ENCODE assay signal across 25 cellular contexts in genomic region chr3:47015151-47015550, GRCh38. TPM values are rescaled to one million over a fixed set of nuclear protein-coding genes. Genes with fewer than 3 reads are reported as not detected.
DNase-seq lines count a peak whose midpoint lies in the region; ATAC-seq, FAIRE-seq and TF ChIP-seq lines count a peak whose summit lies in the region.
"Had no signal": no experiment of that assay in that cellular context is flagged by ENCODE, and none has a peak within 500 bp of the region (broad histone marks: within the 10 kb centered on the region; RNA-seq: fewer than 3 reads in every experiment).

No MANE protein-coding gene starts in this region.

- TF ChIP-seq CTCF in osteoblast (IDR thresholded peaks at IDR 0.05; ENCODE audit: extremely low read depth, low read depth, low read length), result no peak
- no peak for TF ChIP-seq CTCF in heart left ventricle (IDR thresholded peaks at IDR 0.05)

- no peaks in the 10 kb centered on the region for H3K9me3 ChIP-seq in osteoblast (ENCODE audit: low read depth, low read length)
- no peaks in the 10 kb centered on the region for H3K9me3 ChIP-seq in heart left ventricle
- H3K9me3 ChIP-seq: sigmoid colon had no signal

- no peak overlapping the region for H3K4me2 ChIP-seq in osteoblast (ENCODE audit: insufficient read depth, low read length)

- H3K4me3 Mint-ChIP-seq in activated CD8-positive, alpha-beta T cell treated with anti-CD3 and anti-CD28 coated beads, Interleukin-2, amount 10 ng/mL, durations not matched to agents 7 days and 5 days, result no peak overlapping the region
- H3K4me3 Mint-ChIP-seq: memory B cell had no signal

- H3K27ac Mint-ChIP-seq in activated CD8-positive, alpha-beta T cell treated with anti-CD3 and anti-CD28 coated beads, Interleukin-2, amount 10 ng/mL, durations not matched to agents 7 days and 5 days, result peak overlapping the region; percentile 76
- H3K27ac Mint-ChIP-seq: memory B cell had no signal

- no peak for TF ChIP-seq POLR2A in GM12891 (IDR thresholded peaks at IDR 0.05; ENCODE audit: low read depth, low read length)
- no peak for TF ChIP-seq POLR2A in heart left ventricle (IDR thresholded peaks at IDR 0.05)

- no peak overlapping the region for H3K27ac ChIP-seq in osteoblast (ENCODE audit: low read depth, low read length)
- H3K27ac ChIP-seq in heart left ventricle, result no peak overlapping the region
- H3K27ac ChIP-seq: sigmoid colon had no signal

- H3K36me3 Mint-ChIP-seq in activated CD8-positive, alpha-beta T cell treated with anti-CD3 and anti-CD28 coated beads, Interleukin-2, amount 10 ng/mL, durations not matched to agents 7 days and 5 days (ENCODE audit: low read depth), result peaks cover 48% of the 10 kb centered on the region

- CTCF ChIA-PET in activated CD8-positive, alpha-beta T cell treated with anti-CD3 and anti-CD28 coated beads, Interleukin-2, amount 10 ng/mL, durations not matched to agents 7 days and 5 days (lab: Charles Lee), result no interaction called here

- POLR2A ChIA-PET in activated CD8-positive, alpha-beta T cell treated with anti-CD3 and anti-CD28 coated beads, Interleukin-2, amount 10 ng/mL, durations not matched to agents 7 days and 5 days (lab: Charles Lee), result no interaction called here

- H3K27me3 ChIP-seq in osteoblast (ENCODE audit: insufficient read depth, low read length) (no peaks in the 10 kb centered on the region), heart left ventricle (no peaks in the 10 kb centered on the region)
- H3K27me3 ChIP-seq: dorsolateral prefrontal cortex, sigmoid colon had no signal

- H2AFZ ChIP-seq in osteoblast (ENCODE audit: low read length), result no peak overlapping the region

- peaks cover 77% of the 10 kb centered on the region for H3K4me1 Mint-ChIP-seq in activated CD8-positive, alpha-beta T cell treated with anti-CD3 and anti-CD28 coated beads, Interleukin-2, amount 10 ng/mL, durations not matched to agents 7 days and 5 days (ENCODE audit: low read depth)

- DNase-seq in activated CD8-positive, alpha-beta memory T cell treated with anti-CD3 and anti-CD28 coated beads for 24 hours, result peak; percentile 13
- no peak for DNase-seq in activated CD8-positive, alpha-beta memory T cell treated with anti-CD3 and anti-CD28 coated beads, Interleukin-2, amount 50 U/mL, for 4 hours
- DNase-seq in GM12891 (ENCODE audit: insufficient read length, low spot score) (no peak), osteoblast (ENCODE audit: insufficient read length, low spot score, missing footprints) (peak; percentile 56), heart left ventricle (no peak), NCI-H510A (lab: John Stamatoyannopoulos, UW) (no peak)
- no peak for DNase-seq in activated CD8-positive, alpha-beta T cell treated with anti-CD3 and anti-CD28 coated beads, Interleukin-2, amount 10 ng/mL, durations not matched to agents 7 days and 5 days
- DNase-seq: activated gamma-delta T cell treated with Interleukin-2 at 50 U/mL for 16 hours; anterior cingulate cortex; C1 segment of cervical spinal cord; central memory CD4-positive, alpha-beta T cell; DMS 273 treated with DMSO at 0.1 percent for 48 hours; glutamatergic neuron; HCEC 1CT; Kasumi-1; left cardiac atrium; NCI-H187; NCI-H774; posterior cingulate gyrus; sigmoid colon had no signal

- H3K79me2 ChIP-seq in osteoblast (ENCODE audit: insufficient read depth, low read length), result peaks cover 13% of the 10 kb centered on the region

- H3K36me3 ChIP-seq in osteoblast (ENCODE audit: insufficient read depth, low read length), result peaks cover 14% of the 10 kb centered on the region
- peaks cover 0 to 63% (median 47%) of the 10 kb centered on the region in 9 donors for H3K36me3 ChIP-seq in heart left ventricle

- no peaks in the 10 kb centered on the region for H3K9me3 Mint-ChIP-seq in activated CD8-positive, alpha-beta T cell treated with anti-CD3 and anti-CD28 coated beads, Interleukin-2, amount 10 ng/mL, durations not matched to agents 7 days and 5 days (ENCODE audit: insufficient read depth)
- H3K9me3 Mint-ChIP-seq: memory B cell had no signal

- no peak overlapping the region for H3K4me3 ChIP-seq in osteoblast (ENCODE audit: insufficient read depth, low read length)
- H3K4me3 ChIP-seq in heart left ventricle, result no peak overlapping the region
- H3K4me3 ChIP-seq: dorsolateral prefrontal cortex, sigmoid colon had no signal

- ATAC-seq in activated CD8-positive, alpha-beta T cell treated with anti-CD3 and anti-CD28 coated beads, Interleukin-2, amount 10 ng/mL, durations not matched to agents 7 days and 5 days, result no peak
- no peak for ATAC-seq in heart left ventricle
- ATAC-seq in GM19324 (IDR thresholded peaks at IDR 0.05; ENCODE audit: low FRiP score, unreplicated experiment), result no peak
- ATAC-seq: activated CD4-positive, CD25-positive, alpha-beta regulatory T cell treated with anti-CD3 and anti-CD28 coated beads, Interleukin-2, amount 50 U/mL, for 24 hours; left cardiac atrium had no signal

- no peak for FAIRE-seq in GM12891 (lab: Jason Lieb, UNC)
- FAIRE-seq: GM18507 had no signal

- H3K27me3 Mint-ChIP-seq in activated CD8-positive, alpha-beta T cell treated with anti-CD3 and anti-CD28 coated beads, Interleukin-2, amount 10 ng/mL, durations not matched to agents 7 days and 5 days (ENCODE audit: low read depth), result no peaks in the 10 kb centered on the region
- H3K27me3 Mint-ChIP-seq: memory B cell had no signal

- intact Hi-C loops in heart left ventricle (cut with DNase I), result loop anchor here in 1 of 10 donors (10.0 kb wide), 1 partner anchor 310 kb away; no protein-coding TSS in a partner anchor

- H3K4me1 ChIP-seq in osteoblast (ENCODE audit: insufficient read depth, low read length) (peaks cover 27% of the 10 kb centered on the region), heart left ventricle (peaks cover 0 to 16% (median under 1%) of the 10 kb centered on the region in 12 donors)

- peaks cover 7% of the 10 kb centered on the region for H4K20me1 ChIP-seq in osteoblast (ENCODE audit: insufficient read depth, low read length)

TF ChIP-seq in GM12891, 5 proteins besides CTCF, POLR2A, EP300 and RAD21:
- TF ChIP-seq PAX5 (IDR thresholded peaks at IDR 0.05; ENCODE audit: insufficient read depth, low read length, severe bottlenecking) (no peak), SPI1 (IDR thresholded peaks at IDR 0.05; ENCODE audit: low read depth, low read length) (no peak), POLR2AphosphoS5 (IDR thresholded peaks at IDR 0.05; ENCODE audit: low read depth, low read length) (0 out of 2 replicates have a peak, but pooled peaks have one; percentile 12), TAF1 (IDR thresholded peaks at IDR 0.05; ENCODE audit: low read depth, low read length) (no peak)

RNA-seq across cellular contexts. Expression of gene NBEAL2, which starts 35.7 kb away (rescaled TPM):
- 53.4 TPM for polyA plus RNA-seq in GM12891 (2012; ENCODE audit: low read depth, missing spikeins)
- total RNA-seq in activated CD8-positive, alpha-beta T cell treated with anti-CD3 and anti-CD28 coated beads, Interleukin-2, amount 10 ng/mL, durations not matched to agents 7 days and 5 days, result 100 to 1,000 TPM; 206 to 212 TPM
- total RNA-seq in osteoblast (2.1 and 4.3 TPM in 2 replicates), heart left ventricle (10 to 100 TPM in 6 of 9 donors, 1 to 10 TPM in 3; 8.1 to 41.1 (median 12.0) TPM)
- 10 to 100 TPM; 16.3 to 45.7 TPM for polyA plus RNA-seq in heart left ventricle

RNA-seq across cellular contexts. Expression of gene CCDC12, which starts 38.6 kb away (rescaled TPM):
- polyA plus RNA-seq in GM12891 (2012; ENCODE audit: low read depth, missing spikeins), result 55.8 TPM
- 10 to 100 TPM; 59.4 to 62.2 TPM for total RNA-seq in activated CD8-positive, alpha-beta T cell treated with anti-CD3 and anti-CD28 coated beads, Interleukin-2, amount 10 ng/mL, durations not matched to agents 7 days and 5 days
- total RNA-seq in osteoblast, result 17.4 and 20.6 TPM in 2 replicates
- total RNA-seq in heart left ventricle, result 10 to 100 TPM; 27.1 to 36.8 (median 33.3) TPM
- 100 to 1,000 TPM in 1 of 2 donors, 10 to 100 TPM in 1; 83.5 to 120 TPM for polyA plus RNA-seq in heart left ventricle

Comparison
In these comparisons a context has a peak if more than half of its experiments do, and no peak if none do; other contexts are left out.
1. DNase-seq: peak in activated CD8-positive, alpha-beta memory T cell treated with anti-CD3 and anti-CD28 coated beads for 24 hours (single experiment) and osteoblast (single experiment); none in activated CD8-positive, alpha-beta memory T cell treated with anti-CD3 and anti-CD28 coated beads, Interleukin-2, amount 50 U/mL, for 4 hours (single experiment), GM12891 (single experiment), activated CD8-positive, alpha-beta T cell treated with anti-CD3 and anti-CD28 coated beads, Interleukin-2, amount 10 ng/mL, durations not matched to agents 7 days and 5 days (single experiment), heart left ventricle (0 of 5) and NCI-H510A (single experiment).
2. RNA of gene NBEAL2, which starts 35.7 kb away (total RNA-seq): 206 to 212 TPM in activated CD8-positive, alpha-beta T cell treated with anti-CD3 and anti-CD28 coated beads, Interleukin-2, amount 10 ng/mL, durations not matched to agents 7 days and 5 days; 8.1 to 41.1 TPM in heart left ventricle and 2.1 to 4.3 TPM in osteoblast; every median in the first group is over 4 times any median in the second.